Comparison of ENCODE assay signal across 17 cellular contexts in the genomic region with DNA sequence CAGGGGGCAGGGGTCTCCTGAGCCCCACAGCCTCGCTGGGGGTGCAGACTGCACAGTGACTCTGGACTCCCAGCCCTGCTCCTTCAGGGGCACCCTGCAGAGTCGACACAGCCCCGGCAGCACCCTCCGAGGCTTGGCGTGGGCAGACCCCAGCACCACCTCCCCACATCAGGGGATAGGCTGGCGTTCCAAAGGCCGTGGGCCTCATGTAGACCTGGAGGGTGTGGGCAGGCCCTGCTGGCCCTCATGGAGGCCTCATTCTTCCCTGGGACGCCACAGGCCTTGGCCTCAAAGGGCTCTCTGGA.
DNase-seq lines count a peak whose midpoint lies in the region; ATAC-seq, FAIRE-seq and TF ChIP-seq lines count a peak whose summit lies in the region.
"Had no signal": no experiment of that assay in that cellular context is flagged by ENCODE, and none has a peak within 500 bp of the region (broad histone marks: within the 10 kb centered on the region; RNA-seq: fewer than 3 reads in every experiment).

No MANE protein-coding gene starts in this region.

- DNase-seq in right cardiac atrium, result peak; percentile 4 to 44 (median 7)
- no peak for DNase-seq in right atrium auricular region (ENCODE audit: low spot score)
- no peak for DNase-seq in IMR-90
- DNase-seq in kidney, result peak; percentile 57
- DNase-seq in activated CD4-positive, alpha-beta T cell treated with anti-CD3 and anti-CD28 coated beads, Interleukin-2, amount 50 U/mL, for 48 hours, result no peak
- DNase-seq in G401 (ENCODE audit: low spot score), result no peak
- no peak for DNase-seq in activated CD4-positive, alpha-beta T cell treated with anti-CD3 and anti-CD28 coated beads for 1 hour
- DNase-seq: BE2C, Calu3, H7, MG63, NCI-H1092 treated with DMSO at 0.1 percent for 48 hours, NCI-H1694 treated with DMSO at 0.1 percent for 48 hours, NCI-H82 had no signal

- H4K20me1 ChIP-seq in IMR-90 (ENCODE audit: insufficient read depth, low read length), result no peaks in the 10 kb centered on the region

- H2AK9ac ChIP-seq in IMR-90 (replicated peaks; ENCODE audit: low read depth, low read length, poor library complexity), result peak overlapping the region; percentile 42

- TF ChIP-seq CTCF in right atrium auricular region (IDR thresholded peaks at IDR 0.05), result no peak
- no peak for TF ChIP-seq CTCF in IMR-90 (conservative IDR thresholded peaks at IDR 0.05; ENCODE audit: low read depth, low read length)
- no peak for TF ChIP-seq CTCF in kidney (IDR thresholded peaks at IDR 0.05; ENCODE audit: borderline replicate concordance, extremely low read depth, insufficient read depth)

- H3K14ac ChIP-seq in IMR-90 (replicated peaks; ENCODE audit: low read depth, low read length), result no peak overlapping the region

- ATAC-seq in right cardiac atrium (no peak), IMR-90 (ENCODE audit: low read depth) (no peak)
- ATAC-seq: GM12878 had no signal

- H3K79me1 ChIP-seq in IMR-90 (ENCODE audit: low read depth in 1 of 2, low read length in 2 of 2), result peaks cover 0 to 5% of the 10 kb centered on the region in 2 experiments; a peak in 2 of 4 replicates

- FAIRE-seq in kidney (lab: Jason Lieb, UNC), result no peak
- FAIRE-seq: GM12878, GM18507 had no signal

- H3K27me3 ChIP-seq in right cardiac atrium (ENCODE audit: control insufficient read depth, insufficient read depth) (no peaks in the 10 kb centered on the region), right atrium auricular region (no peaks in the 10 kb centered on the region), IMR-90 (ENCODE audit: control insufficient read depth, insufficient read depth, low read length) (no peaks in the 10 kb centered on the region)
- H3K27me3 ChIP-seq: BE2C, MG63 had no signal

- no peak overlapping the region for H3K4me3 ChIP-seq in right cardiac atrium (ENCODE audit: low read length)
- H3K4me3 ChIP-seq in right atrium auricular region, result no peak overlapping the region
- H3K4me3 ChIP-seq in IMR-90 (ENCODE audit: insufficient read depth, low read depth, low read length), result no peak overlapping the region
- no peak overlapping the region for H3K4me3 ChIP-seq in kidney (ENCODE audit: low read length in 2 of 2)
- H3K4me3 ChIP-seq: GM12878, MG63 had no signal

- H3K23ac ChIP-seq in IMR-90 (ENCODE audit: low read depth, low read length), result no peak overlapping the region

- WGBS in right cardiac atrium, result 96% methylated on average over 8 of the region's 8 CpGs
- 100% methylated on average over 4 of the region's 8 CpGs; no CpG with 5 or more reads in 1 of the 2 experiments for WGBS in IMR-90 (ENCODE audit: extremely low coverage in 2 of 2, insufficient read length in 1 of 2), 2 experiments

- H2BK120ac ChIP-seq in IMR-90 (ENCODE audit: low read depth, low read length), result no peak overlapping the region

- H2AK5ac ChIP-seq in IMR-90 (ENCODE audit: low read depth, low read length), result no peak overlapping the region

- no TSS peak for BruUV-seq in IMR-90 (replicated peaks; lab: Mats Ljungman, UMichigan)

- H3K9me3 ChIP-seq in right cardiac atrium (ENCODE audit: control insufficient read depth, low read length), result no peaks in the 10 kb centered on the region
- H3K9me3 ChIP-seq in right atrium auricular region, result no peaks in the 10 kb centered on the region
- no peaks in the 10 kb centered on the region for H3K9me3 ChIP-seq in IMR-90 (ENCODE audit: control insufficient read depth, insufficient read depth, low read length)
- no peaks in the 10 kb centered on the region for H3K9me3 ChIP-seq in kidney (ENCODE audit: control insufficient read depth in 1 of 2, low read length in 2 of 2)
- H3K9me3 ChIP-seq: BE2C, MG63 had no signal

- POLR2A ChIA-PET in IMR-90 (lab: Charles Lee; ENCODE audit: unreplicated experiment), result no interaction called here

- no peak for TF ChIP-seq POLR2A in IMR-90 (IDR thresholded peaks at IDR 0.05; ENCODE audit: low read depth, low read length)

- no peak overlapping the region for H4K5ac ChIP-seq in IMR-90 (ENCODE audit: low read depth, low read length)

- CTCF ChIA-PET in IMR-90 (lab: Yijun Ruan, JAX), result no interaction called here

- H3K18ac ChIP-seq in IMR-90 (ENCODE audit: low read depth, low read length), result no peak overlapping the region

- H3K56ac ChIP-seq in IMR-90 (ENCODE audit: extremely low read depth, insufficient read depth, low read length), result no peak overlapping the region

- H2BK5ac ChIP-seq in IMR-90 (ENCODE audit: low read depth, low read length, poor library complexity, severe bottlenecking), result no peak overlapping the region

- intact Hi-C loops in right cardiac atrium (cut with DNase I) (no loop called here), IMR-90 (cut with micrococcal nuclease) (no loop called here), kidney (cut with DNase I) (no loop called here)

- H3K9ac ChIP-seq in IMR-90 (ENCODE audit: low read depth, low read length), result no peak overlapping the region
- H3K9ac ChIP-seq in kidney (ENCODE audit: low read length in 2 of 2), result no peak overlapping the region
- H3K9ac ChIP-seq: KMS-11 had no signal

- no peak overlapping the region for H3K4me2 ChIP-seq in IMR-90 (ENCODE audit: low read depth, low read length)
- H3K4me2 ChIP-seq: KMS-11 had no signal

- no peak overlapping the region for H4K8ac ChIP-seq in IMR-90 (ENCODE audit: low read depth in 2 of 2, low read length in 2 of 2)

- H3K4me1 ChIP-seq in right cardiac atrium (ENCODE audit: control insufficient read depth, insufficient read depth, low read length), result no peaks in the 10 kb centered on the region
- peaks cover 0 to 5% of the 10 kb centered on the region in 2 donors for H3K4me1 ChIP-seq in right atrium auricular region
- H3K4me1 ChIP-seq in IMR-90 (ENCODE audit: control insufficient read depth, insufficient read depth, low read length), result peaks cover 6% of the 10 kb centered on the region
- H3K4me1 ChIP-seq in kidney (ENCODE audit: control insufficient read depth in 1 of 2, insufficient read depth in 1 of 2, low read depth in 1 of 2, low read length in 2 of 2), result no peaks in the 10 kb centered on the region

- no peak overlapping the region for H4K91ac ChIP-seq in IMR-90 (ENCODE audit: insufficient read depth, low read depth, low read length)

- H3K36me3 ChIP-seq in right atrium auricular region, result no peaks in the 10 kb centered on the region
- H3K36me3 ChIP-seq in IMR-90 (ENCODE audit: control insufficient read depth, insufficient read depth, low read length), result no peaks in the 10 kb centered on the region
- no peaks in the 10 kb centered on the region for H3K36me3 ChIP-seq in kidney (ENCODE audit: control insufficient read depth in 1 of 2, insufficient read depth in 2 of 2, low read length in 2 of 2)
- H3K36me3 ChIP-seq: BE2C, MG63 had no signal

- no peak for TF ChIP-seq RAD21 in IMR-90 (IDR thresholded peaks at IDR 0.05; ENCODE audit: low read length)

- H3K9me1 ChIP-seq in IMR-90 (ENCODE audit: insufficient read depth, low read length), result 0 out of 2 replicates have a peak, but pooled peaks cover 6% of the 10 kb centered on the region

- in situ Hi-C loops in IMR-90 (cut with MboI; ENCODE audit: low sequenced_read_pairs) (no loop called here), G401 (cut with HindIII; ENCODE audit: low sequenced_read_pairs) (no loop called here)

- no peak overlapping the region for H2AFZ ChIP-seq in IMR-90 (replicated peaks; ENCODE audit: low read length, poor library complexity)

- dilution Hi-C loops in IMR-90 (cut with HindIII; ENCODE audit: low sequenced_read_pairs, unreplicated experiment), result no loop called here

- no peak overlapping the region for H2BK15ac ChIP-seq in IMR-90 (ENCODE audit: low read depth, low read length)

- no peak overlapping the region for H3K27ac ChIP-seq in right cardiac atrium (ENCODE audit: low read length)
- H3K27ac ChIP-seq in right atrium auricular region, result no peak overlapping the region
- H3K27ac ChIP-seq in IMR-90 (ENCODE audit: insufficient read depth, low read length), result no peak overlapping the region
- no peak overlapping the region for H3K27ac ChIP-seq in kidney (ENCODE audit: low read depth in 2 of 2, low read length in 2 of 2)
- H3K27ac ChIP-seq: KMS-11 had no signal

- H2BK20ac ChIP-seq in IMR-90 (ENCODE audit: low read depth, low read length), result no peak overlapping the region

- H3K4ac ChIP-seq in IMR-90 (ENCODE audit: low read depth, low read length), result no peak overlapping the region

TF ChIP-seq in IMR-90, 13 proteins besides CTCF, POLR2A, EP300 and RAD21:
- TF ChIP-seq MXI1 (IDR thresholded peaks at IDR 0.05; ENCODE audit: borderline replicate concordance, low read depth, low read length), result no peak
- TF ChIP-seq, protein P1, sequence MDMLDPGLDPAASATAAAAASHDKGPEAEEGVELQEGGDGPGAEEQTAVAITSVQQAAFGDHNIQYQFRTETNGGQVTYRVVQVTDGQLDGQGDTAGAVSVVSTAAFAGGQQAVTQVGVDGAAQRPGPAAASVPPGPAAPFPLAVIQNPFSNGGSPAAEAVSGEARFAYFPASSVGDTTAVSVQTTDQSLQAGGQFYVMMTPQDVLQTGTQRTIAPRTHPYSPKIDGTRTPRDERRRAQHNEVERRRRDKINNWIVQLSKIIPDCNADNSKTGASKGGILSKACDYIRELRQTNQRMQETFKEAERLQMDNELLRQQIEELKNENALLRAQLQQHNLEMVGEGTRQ (IDR thresholded peaks at IDR 0.05; ENCODE audit: low read depth, low read length), result no peak
- TF ChIP-seq RFX5 (IDR thresholded peaks at IDR 0.05; ENCODE audit: low read depth, low read length), result no peak
- TF ChIP-seq, protein P2, sequence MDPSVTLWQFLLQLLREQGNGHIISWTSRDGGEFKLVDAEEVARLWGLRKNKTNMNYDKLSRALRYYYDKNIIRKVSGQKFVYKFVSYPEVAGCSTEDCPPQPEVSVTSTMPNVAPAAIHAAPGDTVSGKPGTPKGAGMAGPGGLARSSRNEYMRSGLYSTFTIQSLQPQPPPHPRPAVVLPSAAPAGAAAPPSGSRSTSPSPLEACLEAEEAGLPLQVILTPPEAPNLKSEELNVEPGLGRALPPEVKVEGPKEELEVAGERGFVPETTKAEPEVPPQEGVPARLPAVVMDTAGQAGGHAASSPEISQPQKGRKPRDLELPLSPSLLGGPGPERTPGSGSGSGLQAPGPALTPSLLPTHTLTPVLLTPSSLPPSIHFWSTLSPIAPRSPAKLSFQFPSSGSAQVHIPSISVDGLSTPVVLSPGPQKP (IDR thresholded peaks at IDR 0.05; ENCODE audit: borderline replicate concordance, low read depth, low read length), result no peak
- no peak for TF ChIP-seq CHD1 (IDR thresholded peaks at IDR 0.05; ENCODE audit: low read depth, low read length)
- no peak for TF ChIP-seq MAZ (IDR thresholded peaks at IDR 0.05; ENCODE audit: borderline replicate concordance, low read depth, low read length)
- no peak for TF ChIP-seq BHLHE40 (IDR thresholded peaks at IDR 0.05; ENCODE audit: low read depth, low read length)
- TF ChIP-seq NFE2L2 (IDR thresholded peaks at IDR 0.05; ENCODE audit: low read depth, low read length), result no peak
- no peak for TF ChIP-seq RCOR1 (IDR thresholded peaks at IDR 0.05; ENCODE audit: insufficient replicate concordance, low read length)
- TF ChIP-seq FOS (IDR thresholded peaks at IDR 0.05; ENCODE audit: low read depth, low read length), result no peak
- no peak for TF ChIP-seq CEBPB (IDR thresholded peaks at IDR 0.05; ENCODE audit: low read depth, low read length)
- no peak for TF ChIP-seq MAFK (IDR thresholded peaks at IDR 0.05; ENCODE audit: low read depth, low read length)
- TF ChIP-seq SMC3 (IDR thresholded peaks at IDR 0.05; ENCODE audit: low read depth, low read length), result no peak

Comparison
In these comparisons a context has a peak if more than half of its experiments do, and no peak if none do; other contexts are left out.
1. DNase-seq: peak in right cardiac atrium (3 of 3) and kidney (single experiment); none in right atrium auricular region (single experiment), IMR-90 (single experiment), activated CD4-positive, alpha-beta T cell treated with anti-CD3 and anti-CD28 coated beads, Interleukin-2, amount 50 U/mL, for 48 hours (0 of 2), G401 (single experiment) and activated CD4-positive, alpha-beta T cell treated with anti-CD3 and anti-CD28 coated beads for 1 hour (single experiment).